In the genomic region with DNA sequence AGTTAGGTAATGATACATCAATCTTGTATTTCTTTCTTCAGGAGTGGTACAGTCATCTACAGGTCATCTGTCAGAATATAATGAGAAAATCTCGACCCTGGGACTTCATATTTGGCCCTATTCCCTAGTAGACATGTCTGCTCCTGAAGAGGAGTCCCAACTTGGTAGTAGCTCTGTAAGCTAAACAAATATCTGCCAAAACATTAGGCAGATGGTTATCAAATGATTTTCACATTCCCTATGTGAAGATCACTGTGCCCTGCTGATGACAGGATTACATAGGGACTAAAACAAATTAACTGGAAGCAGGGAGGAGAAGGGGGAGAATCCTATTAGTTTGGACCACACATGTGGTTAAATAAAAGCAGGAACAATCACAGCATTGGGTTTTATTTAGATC, we compare ENCODE assay signal across 11 cellular contexts.
"Had no signal": no experiment of that assay in that cellular context is flagged by ENCODE, and none has a peak within 500 bp of the region (broad histone marks: within the 10 kb centered on the region; RNA-seq: fewer than 3 reads in every experiment).

No MANE protein-coding gene starts in this region.

- H3K36me3 ChIP-seq: left ventricle myocardium inferior, spleen, suprapubic skin had no signal

- H3K27ac ChIP-seq: left ventricle myocardium inferior, psoas muscle, spleen, suprapubic skin had no signal

- H3K27me3 ChIP-seq: suprapubic skin had no signal

- H3K4me3 ChIP-seq: left ventricle myocardium inferior, psoas muscle, spleen, suprapubic skin had no signal

- H3K9me3 ChIP-seq: psoas muscle, suprapubic skin had no signal

- DNase-seq: activated CD4-positive, alpha-beta T cell treated with anti-CD3 and anti-CD28 coated beads for 48 hours; activated naive CD4-positive, alpha-beta T cell treated with anti-CD3 and anti-CD28 coated beads, Interleukin-2, amount 10 ng/mL, durations not matched to agents 7 days and 5 days; kidney; left ventricle myocardium inferior; mesendoderm; nephron progenitor cell; psoas muscle; spleen; stimulated activated CD4-positive, alpha-beta T cell treated with anti-CD3 and anti-CD28 coated beads, Interleukin-2, amount 100 ng/mL, for 24 hours; stimulated activated naive CD4-positive, alpha-beta T cell had no signal
